Comparison of ENCODE assay signal across 26 cellular contexts in the genomic region with DNA sequence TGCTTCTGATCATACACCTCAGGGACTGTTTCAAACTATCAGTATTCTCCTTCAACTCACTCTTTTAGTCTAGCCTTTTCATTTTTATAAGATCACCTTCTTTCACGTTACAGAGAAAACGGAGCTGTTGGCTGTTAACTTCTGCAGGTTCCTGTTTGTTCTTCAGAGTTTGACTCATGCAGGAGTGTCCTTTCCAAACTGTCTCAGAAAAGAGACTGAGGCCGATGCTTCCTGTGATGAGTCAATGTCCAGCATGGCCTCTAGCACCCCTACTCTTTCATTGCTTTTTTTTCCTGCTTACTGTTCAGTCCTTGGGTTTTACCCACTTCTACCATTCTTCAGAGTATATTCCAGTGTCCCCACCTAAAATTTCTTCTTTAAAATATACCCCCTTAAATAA.
DNase-seq lines count a peak whose midpoint lies in the region; FAIRE-seq and TF ChIP-seq lines count a peak whose summit lies in the region.
"Had no signal": no experiment of that assay in that cellular context is flagged by ENCODE, and none has a peak within 500 bp of the region (broad histone marks: within the 10 kb centered on the region; RNA-seq: fewer than 3 reads in every experiment).

No MANE protein-coding gene starts in this region.

- no peaks in the 10 kb centered on the region for H3K36me3 Mint-ChIP-seq in MCF 10A (ENCODE audit: insufficient read depth, unreplicated experiment)
- no peaks in the 10 kb centered on the region for H3K36me3 Mint-ChIP-seq in Caco-2 (ENCODE audit: insufficient read depth, unreplicated experiment)
- H3K36me3 Mint-ChIP-seq: WTC11 had no signal

- peak; percentile 66 for DNase-seq in MCF 10A (ENCODE audit: unreplicated experiment)
- DNase-seq in breast epithelium (ENCODE audit: low spot score in 2 of 2), result no peak
- peak; percentile 15 for DNase-seq in amniotic epithelial cell (ENCODE audit: low read depth)
- peak; percentile 21 for DNase-seq in fibroblast of villous mesenchyme (ENCODE audit: low read depth)
- DNase-seq in urothelium cell line (ENCODE audit: low spot score), result peak; percentile 37
- no peak for DNase-seq in mucosa of gallbladder (ENCODE audit: low spot score)
- no peak for DNase-seq in cortex of kidney (lab: John Stamatoyannopoulos, UW)
- no peak for DNase-seq in Caco-2
- DNase-seq: activated CD4-positive, alpha-beta T cell treated with anti-CD3 and anti-CD28 coated beads, Interleukin-2, amount 50 U/mL, for 4 hours; activated CD8-positive, alpha-beta memory T cell treated with anti-CD3 and anti-CD28 coated beads, Interleukin-2, amount 50 U/mL, for 4 hours; activated naive CD4-positive, alpha-beta T cell treated with anti-CD3 and anti-CD28 coated beads, Interleukin-2, amount 50 U/mL, for 16 hours; effector CD8-positive, alpha-beta T cell; esophagus squamous epithelium; Karpas-422; NCI-H1048; NCI-H2029; NCI-H446; Right ventricle myocardium superior; substantia nigra; T1000 had no signal

- intact Hi-C loops in MCF 10A (cut with micrococcal nuclease) (loop anchor here (5.0 kb wide), 1 partner anchor 46 kb away; no protein-coding TSS in a partner anchor), breast epithelium (cut with DNase I; ENCODE audit: low total_unique reads) (no loop called here), Caco-2 (cut with micrococcal nuclease; ENCODE audit: unreplicated experiment) (no loop called here)

- H3K4me3 Mint-ChIP-seq in MCF 10A (ENCODE audit: unreplicated experiment), result peak overlapping the region; percentile 45
- H3K4me3 Mint-ChIP-seq in Caco-2 (ENCODE audit: unreplicated experiment), result no peak overlapping the region
- H3K4me3 Mint-ChIP-seq: B cell, WTC11 had no signal

- TF ChIP-seq POLR2A in breast epithelium (IDR thresholded peaks at IDR 0.05), result no peak

- TF ChIP-seq CTCF in MCF 10A (IDR thresholded peaks at IDR 0.05; ENCODE audit: unreplicated experiment), result no peak
- no peak for TF ChIP-seq CTCF in breast epithelium (IDR thresholded peaks at IDR 0.05)
- no peak for TF ChIP-seq CTCF in fibroblast of villous mesenchyme (IDR thresholded peaks at IDR 0.05; ENCODE audit: insufficient read depth, low read depth, low read length)
- no peak for TF ChIP-seq CTCF in Caco-2 (IDR thresholded peaks at IDR 0.05; ENCODE audit: insufficient read depth in 1 of 2, low read depth in 1 of 2, low read length in 1 of 2, severe bottlenecking in 1 of 2, unreplicated experiment in 1 of 2)

- H3K4me1 Mint-ChIP-seq in MCF 10A (ENCODE audit: insufficient read depth, unreplicated experiment) (peaks cover 34% of the 10 kb centered on the region), Caco-2 (ENCODE audit: low read depth, unreplicated experiment) (no peaks in the 10 kb centered on the region)
- H3K4me1 Mint-ChIP-seq: B cell had no signal

- CTCF ChIA-PET in MCF 10A (lab: Yijun Ruan, JAX), result interaction anchor here (0.6 to 1.6 kb wide), 3 partner anchors 10 to 525 kb away, joined by 3 to 6 read pairs (median 3); no protein-coding TSS in a partner anchor
- CTCF ChIA-PET in Caco-2 (lab: Charles Lee), result no interaction called here

- no peaks in the 10 kb centered on the region for H3K36me3 ChIP-seq in breast epithelium
- no peaks in the 10 kb centered on the region for H3K36me3 ChIP-seq in Caco-2 (ENCODE audit: control insufficient read depth, insufficient read depth, low read length)
- H3K36me3 ChIP-seq: ascending aorta, esophagus squamous epithelium had no signal

- POLR2A ChIA-PET in MCF 10A (lab: Yijun Ruan, JAX), result interaction anchor here (0.6 kb wide), 1 partner anchor 454 kb away, joined by 3 read pairs; no protein-coding TSS in a partner anchor
- POLR2A ChIA-PET in Caco-2 (lab: Charles Lee), result no interaction called here

- peak overlapping the region; percentile 81 for H3K27ac Mint-ChIP-seq in MCF 10A (ENCODE audit: low read depth, unreplicated experiment)
- H3K27ac Mint-ChIP-seq in Caco-2 (ENCODE audit: unreplicated experiment), result no peak overlapping the region
- H3K27ac Mint-ChIP-seq: B cell, WTC11 had no signal

- H3K27me3 Mint-ChIP-seq in MCF 10A (ENCODE audit: insufficient read depth, unreplicated experiment) (no peaks in the 10 kb centered on the region), Caco-2 (ENCODE audit: insufficient read depth, unreplicated experiment) (no peaks in the 10 kb centered on the region)
- H3K27me3 Mint-ChIP-seq: B cell had no signal

- BruUV-seq in MCF 10A (replicated peaks; lab: Mats Ljungman, UMichigan) (no TSS peak), Caco-2 (replicated peaks; lab: Mats Ljungman, UMichigan) (no TSS peak)

- no peaks in the 10 kb centered on the region for H3K4me1 ChIP-seq in breast epithelium
- H3K4me1 ChIP-seq in Caco-2, result no peaks in the 10 kb centered on the region
- H3K4me1 ChIP-seq: ascending aorta, esophagus squamous epithelium had no signal

- H3K4me3 ChIP-seq in breast epithelium (no peak overlapping the region), fibroblast of villous mesenchyme (ENCODE audit: low read depth, low read length) (no peak overlapping the region), Caco-2 (ENCODE audit: low read depth, low read length) (no peak overlapping the region)
- H3K4me3 ChIP-seq: ascending aorta, esophagus squamous epithelium, lung had no signal

- no peak overlapping the region for H3K27ac ChIP-seq in breast epithelium
- H3K27ac ChIP-seq: ascending aorta, esophagus squamous epithelium had no signal

- no peaks in the 10 kb centered on the region for H3K9me3 ChIP-seq in breast epithelium
- H3K9me3 ChIP-seq in Caco-2, result no peaks in the 10 kb centered on the region
- H3K9me3 ChIP-seq: ascending aorta, esophagus squamous epithelium had no signal

- no peak for FAIRE-seq in urothelium cell line (lab: Jason Lieb, UNC)
- FAIRE-seq: A204.1, H1 had no signal

- no peaks in the 10 kb centered on the region for H3K9me3 Mint-ChIP-seq in MCF 10A (ENCODE audit: unreplicated experiment)
- no peaks in the 10 kb centered on the region for H3K9me3 Mint-ChIP-seq in Caco-2 (ENCODE audit: unreplicated experiment)

- H3K27me3 ChIP-seq in breast epithelium (no peaks in the 10 kb centered on the region), Caco-2 (replicated peaks; ENCODE audit: control insufficient read depth, insufficient read depth, low read length) (no peaks in the 10 kb centered on the region)
- H3K27me3 ChIP-seq: ascending aorta, esophagus squamous epithelium had no signal

Comparison
In these comparisons a context has a peak if more than half of its experiments do, and no peak if none do; other contexts are left out.
1. DNase-seq: peak in MCF 10A (single experiment), amniotic epithelial cell (single experiment), fibroblast of villous mesenchyme (single experiment) and urothelium cell line (single experiment); none in breast epithelium (0 of 2), mucosa of gallbladder (single experiment), cortex of kidney (single experiment) and Caco-2 (0 of 2).